16 cellular contexts compared by ENCODE assay signal in the genomic region with DNA sequence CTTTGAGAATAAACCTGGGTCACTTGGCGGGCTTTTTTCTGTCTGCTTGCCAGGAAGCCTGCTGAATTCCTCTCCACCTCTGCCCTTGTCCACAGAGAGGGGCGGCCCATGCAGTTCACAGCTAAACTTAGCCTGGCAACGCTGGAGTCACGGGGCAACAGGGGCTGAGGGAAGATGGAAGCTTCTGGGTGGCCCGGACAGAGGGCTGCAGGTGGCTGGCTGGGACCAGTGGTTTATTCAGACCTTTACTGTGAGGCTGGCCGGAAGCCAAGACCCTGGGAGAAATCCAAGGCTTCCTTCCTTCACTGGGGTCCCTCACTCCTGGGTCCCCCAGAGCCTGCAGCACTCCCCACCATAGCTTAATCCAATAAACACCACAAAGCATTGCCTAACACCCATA. TPM values are rescaled to one million over a fixed set of nuclear protein-coding genes. Genes with fewer than 3 reads are reported as not detected.
DNase-seq lines count a peak whose midpoint lies in the region; ATAC-seq, FAIRE-seq and TF ChIP-seq lines count a peak whose summit lies in the region.
"Had no signal": no experiment of that assay in that cellular context is flagged by ENCODE, and none has a peak within 500 bp of the region (broad histone marks: within the 10 kb centered on the region; RNA-seq: fewer than 3 reads in every experiment).

No MANE protein-coding gene starts in this region.

- peak overlapping the region; percentile 97 for H3K27ac Mint-ChIP-seq in activated T-cell treated with anti-CD3 and anti-CD28 coated beads, Interleukin-2, amount 50 U/mL, for 24 hours
- no peak overlapping the region for H3K27ac Mint-ChIP-seq in activated T-helper 17 cell treated with anti-CD3 and anti-CD28 coated beads, Interleukin-2, amount 50 U/mL, for 72 hours

- H3K27me3 ChIP-seq in suprapubic skin = no peaks in the 10 kb centered on the region
- no peaks in the 10 kb centered on the region for H3K27me3 ChIP-seq in PC-3 (ENCODE audit: low read length)
- no peaks in the 10 kb centered on the region for H3K27me3 ChIP-seq in smooth muscle cell (ENCODE audit: low read depth)

- H2AFZ ChIP-seq in PC-3 (ENCODE audit: low read length) = no peak overlapping the region
- H2AFZ ChIP-seq in smooth muscle cell (ENCODE audit: low read depth) = no peak overlapping the region
- H2AFZ ChIP-seq: parathyroid adenoma had no signal

- H3K36me3 ChIP-seq in kidney (ENCODE audit: control insufficient read depth in 1 of 2, insufficient read depth in 2 of 2, low read length in 2 of 2) (no peaks in the 10 kb centered on the region), suprapubic skin (no peaks in the 10 kb centered on the region), PC-3 (ENCODE audit: low read depth, low read length) (no peaks in the 10 kb centered on the region), smooth muscle cell (ENCODE audit: low read depth) (no peaks in the 10 kb centered on the region)

- no peak for FAIRE-seq in kidney (lab: Jason Lieb, UNC)
- FAIRE-seq: endometrium, GM12878 had no signal

- TF ChIP-seq CTCF in kidney (IDR thresholded peaks at IDR 0.05; ENCODE audit: borderline replicate concordance, extremely low read depth, insufficient read depth) (no peak), suprapubic skin (IDR thresholded peaks at IDR 0.05) (no peak), PC-3 (conservative IDR thresholded peaks at IDR 0.05; ENCODE audit: low read depth, low read length) (no peak), smooth muscle cell (IDR thresholded peaks at IDR 0.05; ENCODE audit: borderline replicate concordance, insufficient read depth, poor library complexity, severe bottlenecking) (no peak), GM13977 (IDR thresholded peaks at IDR 0.05; ENCODE audit: extremely low read depth, insufficient read depth, missing control alignments) (no peak)

- H3K9ac ChIP-seq in kidney (ENCODE audit: low read length in 2 of 2) = no peak overlapping the region
- H3K9ac ChIP-seq in PC-3 (ENCODE audit: low read length) = no peak overlapping the region
- H3K9ac ChIP-seq in smooth muscle cell (ENCODE audit: low read depth) = no peak overlapping the region
- H3K9ac ChIP-seq: parathyroid adenoma had no signal

- intact Hi-C loops in kidney (cut with DNase I) = no loop called here
- intact Hi-C loops in PC-3 (cut with micrococcal nuclease) = no loop called here

- peaks cover 24% of the 10 kb centered on the region; the same call in 1 of the 2 replicates for H4K20me1 ChIP-seq in PC-3 (ENCODE audit: low read length)
- peaks cover 100% of the 10 kb centered on the region for H4K20me1 ChIP-seq in smooth muscle cell (ENCODE audit: low read depth)

- no peaks in the 10 kb centered on the region for H3K27me3 Mint-ChIP-seq in activated T-cell treated with anti-CD3 and anti-CD28 coated beads, Interleukin-2, amount 50 U/mL, for 24 hours
- H3K27me3 Mint-ChIP-seq in activated T-helper 17 cell treated with anti-CD3 and anti-CD28 coated beads, Interleukin-2, amount 50 U/mL, for 72 hours = no peaks in the 10 kb centered on the region

- no peak for DNase-seq in activated T-cell treated with anti-CD3 and anti-CD28 coated beads, Interleukin-2, amount 50 U/mL, for 24 hours
- DNase-seq in activated T-cell treated with anti-CD3 and anti-CD28 coated beads, Interleukin-2, amount 50 U/mL, for 1 hour = no peak
- DNase-seq in kidney (peak; percentile 49), suprapubic skin (ENCODE audit: low spot score in 2 of 2) (peak in 1 of 2 donors; percentile 66), PC-3 (no peak), smooth muscle cell (lab: John Stamatoyannopoulos, UW; ENCODE audit: unreplicated experiment) (no peak), GM13977 (ENCODE audit: low spot score) (no peak)
- DNase-seq: activated CD4-positive, CD25-positive, alpha-beta regulatory T cell treated with anti-CD3 and anti-CD28 coated beads, Interleukin-2, amount 50 U/mL, for 72 hours; DMS79; GOT3; NCI-H2029 treated with DMSO at 0.1 percent for 48 hours had no signal

- no TSS peak for BruUV-seq in PC-3 (replicated peaks; lab: Mats Ljungman, UMichigan)

- H3K9me3 ChIP-seq in kidney (ENCODE audit: control insufficient read depth in 1 of 2, low read length in 2 of 2) (no peaks in the 10 kb centered on the region), suprapubic skin (no peaks in the 10 kb centered on the region), PC-3 (ENCODE audit: low read length) (no peaks in the 10 kb centered on the region), smooth muscle cell (replicated peaks; ENCODE audit: low read depth) (no peaks in the 10 kb centered on the region)

- TF ChIP-seq EP300 in suprapubic skin (IDR thresholded peaks at IDR 0.05) = no peak

- in situ Hi-C loops in GM13977 (cut with MboI; ENCODE audit: low pct_unique_long_range_greater_than_20kb, low sequenced_read_pairs, unreplicated experiment) = no loop called here

- H3K4me2 ChIP-seq in PC-3 (ENCODE audit: low read length) = no peak overlapping the region
- H3K4me2 ChIP-seq in smooth muscle cell = no peak overlapping the region

- TF ChIP-seq POLR2A in suprapubic skin (IDR thresholded peaks at IDR 0.05) = no peak

- WGBS in suprapubic skin = 80% methylated on average over 3 of the region's 6 CpGs
- WGBS in smooth muscle cell (ENCODE audit: low lambda C conversion rate) = 98% methylated on average over 6 of the region's 6 CpGs

- peaks cover 93% of the 10 kb centered on the region for H3K79me2 ChIP-seq in PC-3 (ENCODE audit: low read length)
- H3K79me2 ChIP-seq in smooth muscle cell (ENCODE audit: low read depth) = peaks cover 98% of the 10 kb centered on the region

- peaks cover 89% of the 10 kb centered on the region for H3K4me1 Mint-ChIP-seq in activated T-cell treated with anti-CD3 and anti-CD28 coated beads, Interleukin-2, amount 50 U/mL, for 24 hours (ENCODE audit: low read depth)
- H3K4me1 Mint-ChIP-seq in activated T-helper 17 cell treated with anti-CD3 and anti-CD28 coated beads, Interleukin-2, amount 50 U/mL, for 72 hours = peaks cover 42% of the 10 kb centered on the region

- H3F3A ChIP-seq in PC-3 (ENCODE audit: low read length, unreplicated experiment) (no peaks in the 10 kb centered on the region), smooth muscle cell (ENCODE audit: low read depth) (peaks cover 12% of the 10 kb centered on the region)

- CTCF ChIA-PET in PC-3 (lab: Charles Lee) = interaction anchor here (0.8 kb wide), 1 partner anchor 14 kb away, joined by 6 read pairs; no protein-coding TSS in a partner anchor

- no peaks in the 10 kb centered on the region for H3K9me2 ChIP-seq in PC-3 (replicated peaks; ENCODE audit: low read length)

- H3K27ac ChIP-seq in kidney (ENCODE audit: low read depth in 2 of 2, low read length in 2 of 2) (no peak overlapping the region), suprapubic skin (peak overlapping the region; percentile 93), PC-3 (ENCODE audit: low read length) (no peak overlapping the region), smooth muscle cell (ENCODE audit: low read depth) (no peak overlapping the region)
- H3K27ac ChIP-seq: parathyroid adenoma, SK-N-MC had no signal

- peaks cover 53% of the 10 kb centered on the region for H3K36me3 Mint-ChIP-seq in activated T-cell treated with anti-CD3 and anti-CD28 coated beads, Interleukin-2, amount 50 U/mL, for 24 hours (ENCODE audit: low read depth)
- peaks cover 19% of the 10 kb centered on the region for H3K36me3 Mint-ChIP-seq in activated T-helper 17 cell treated with anti-CD3 and anti-CD28 coated beads, Interleukin-2, amount 50 U/mL, for 72 hours (ENCODE audit: low read depth)

- H3K9me3 Mint-ChIP-seq in activated T-cell treated with anti-CD3 and anti-CD28 coated beads, Interleukin-2, amount 50 U/mL, for 24 hours = no peaks in the 10 kb centered on the region
- H3K9me3 Mint-ChIP-seq in activated T-helper 17 cell treated with anti-CD3 and anti-CD28 coated beads, Interleukin-2, amount 50 U/mL, for 72 hours = no peaks in the 10 kb centered on the region

- H3K4me1 ChIP-seq in kidney (ENCODE audit: control insufficient read depth in 1 of 2, insufficient read depth in 1 of 2, low read depth in 1 of 2, low read length in 2 of 2) (peaks cover 26 to 48% of the 10 kb centered on the region in 2 donors), suprapubic skin (peaks cover 100% of the 10 kb centered on the region), PC-3 (ENCODE audit: insufficient read depth, low read length) (peaks cover 16% of the 10 kb centered on the region), smooth muscle cell (ENCODE audit: low read depth) (peaks cover 8% of the 10 kb centered on the region)

- POLR2A ChIA-PET in PC-3 (lab: Charles Lee; ENCODE audit: unreplicated experiment) = no interaction called here

- no peak overlapping the region for H3K4me3 Mint-ChIP-seq in activated T-cell treated with anti-CD3 and anti-CD28 coated beads, Interleukin-2, amount 50 U/mL, for 24 hours
- H3K4me3 Mint-ChIP-seq in activated T-helper 17 cell treated with anti-CD3 and anti-CD28 coated beads, Interleukin-2, amount 50 U/mL, for 72 hours = peak overlapping the region; percentile 88

- ATAC-seq in activated T-helper 17 cell treated with anti-CD3 and anti-CD28 coated beads, Interleukin-2, amount 50 U/mL, for 72 hours (replicated peaks) = no peak
- ATAC-seq in PC-3 = no peak

- no peak overlapping the region for H3K4me3 ChIP-seq in kidney (ENCODE audit: low read length in 2 of 2)
- H3K4me3 ChIP-seq in suprapubic skin = no peak overlapping the region
- H3K4me3 ChIP-seq in PC-3 (ENCODE audit: low read length) = no peak overlapping the region
- no peak overlapping the region for H3K4me3 ChIP-seq in smooth muscle cell
- H3K4me3 ChIP-seq: GM12878, SK-N-MC had no signal

RNA-seq across cellular contexts. Expression of gene ITPRIP, which starts 17.0 kb away (rescaled TPM):
- 10 to 100 TPM; 10.1 to 19.1 TPM for total RNA-seq in activated T-helper 17 cell treated with anti-CD3 and anti-CD28 coated beads, Interleukin-2, amount 50 U/mL, for 72 hours
- total RNA-seq in kidney (21.6 TPM), suprapubic skin (100 to 1,000 TPM in 3 of 4 donors, 10 to 100 TPM in 1; 98.5 to 217 (median 191) TPM), PC-3 (2014; rRNA removed) (7.0 and 10.3 TPM in 2 replicates), smooth muscle cell (26.5 and 33.6 TPM in 2 replicates)
- polyA plus RNA-seq in kidney (ENCODE audit: insufficient read depth, low read depth, low replicate concordance) (9.0 TPM), smooth muscle cell (44.5 and 59.3 TPM in 2 replicates)

RNA-seq across cellular contexts. Expression of gene CFAP58, which starts 32.4 kb away (rescaled TPM):
- total RNA-seq in activated T-helper 17 cell treated with anti-CD3 and anti-CD28 coated beads, Interleukin-2, amount 50 U/mL, for 72 hours = 1 to 10 TPM; 1.3 to 2.2 TPM
- total RNA-seq in kidney = 0.35 TPM
- 0.19 TPM for polyA plus RNA-seq in kidney (ENCODE audit: insufficient read depth, low read depth, low replicate concordance)
- total RNA-seq in suprapubic skin = 1 to 10 TPM in 1 of 4 donors, under 1 TPM in 3; 0.13 to 1.0 (median 0.39) TPM
- total RNA-seq in PC-3 (2014; rRNA removed) = 0.26 TPM in 1 of 2 replicates, not detected in the other
- 0.04 and 0.54 TPM in 2 replicates for total RNA-seq in smooth muscle cell
- polyA plus RNA-seq in smooth muscle cell = 0.39 and 0.73 TPM in 2 replicates

RNA-seq across cellular contexts. Expression of gene GSTO2, which starts 52.2 kb away (rescaled TPM):
- total RNA-seq in activated T-helper 17 cell treated with anti-CD3 and anti-CD28 coated beads, Interleukin-2, amount 50 U/mL, for 72 hours = 1 to 10 TPM in 1 of 2 donors, under 1 TPM in 1; 0.28 to 1.4 TPM
- total RNA-seq in kidney (22.3 TPM), suprapubic skin (10 to 100 TPM; 19.0 to 35.5 (median 25.4) TPM), PC-3 (2014; rRNA removed) (8.1 and 13.8 TPM in 2 replicates), smooth muscle cell (1.8 and 2.1 TPM in 2 replicates)
- polyA plus RNA-seq in kidney (ENCODE audit: insufficient read depth, low read depth, low replicate concordance) (56.7 TPM), smooth muscle cell (3.7 and 4.9 TPM in 2 replicates)
